ENCODE assay signal across 18 cellular contexts in genomic region chr6:88880021-88880420, GRCh38.
DNase-seq lines count a peak whose midpoint lies in the region; ATAC-seq, FAIRE-seq and TF ChIP-seq lines count a peak whose summit lies in the region.
"Had no signal": no experiment of that assay in that cellular context is flagged by ENCODE, and none has a peak within 500 bp of the region (broad histone marks: within the 10 kb centered on the region; RNA-seq: fewer than 3 reads in every experiment).

No MANE protein-coding gene starts in this region.

- TF ChIP-seq CTCF in HepG2 (CRISPR knock-in tag; IDR thresholded peaks at IDR 0.05) (no peak), right lobe of liver (IDR thresholded peaks at IDR 0.05) (no peak), K562 (IDR thresholded peaks at IDR 0.05 in 2 of 3, conservative IDR thresholded peaks at IDR 0.05 in 1 of 3; ENCODE audit: insufficient read depth in 2 of 3, low read depth in 1 of 3, low read length in 3 of 3) (no peak)

- no peak overlapping the region for H3K27ac ChIP-seq in HepG2 (ENCODE audit: extremely low read length, insufficient read depth, low read length)
- H3K27ac ChIP-seq in right lobe of liver: no peak overlapping the region
- H3K27ac ChIP-seq in K562 (ENCODE audit: extremely low read depth, low read depth, low read length): no peak overlapping the region
- H3K27ac ChIP-seq: 22Rv1; A549; BLaER1 treated with 17β-estradiol and CSF1 and Interleukin-3, amounts not matched to agents 10 nM and 100 nM; C4-2B had no signal

- CTCF ChIA-PET in HepG2 (lab: Yijun Ruan, JAX; ENCODE audit: low intra/inter-chr PET ratio, low total read pairs): no interaction called here
- CTCF ChIA-PET in K562 (lab: Yijun Ruan, JAX; ENCODE audit: low intra/inter-chr PET ratio): interaction anchor here (0.6 kb wide), 1 partner anchor 64 kb away, joined by 4 read pairs; no protein-coding TSS in a partner anchor

- H3K9me3 ChIP-seq in HepG2 (ENCODE audit: low read length) (no peaks in the 10 kb centered on the region), right lobe of liver (no peaks in the 10 kb centered on the region), K562 (replicated peaks; ENCODE audit: control insufficient read depth, insufficient read depth, low read depth, low read length) (no peaks in the 10 kb centered on the region)
- H3K9me3 ChIP-seq: BLaER1 treated with 17β-estradiol and CSF1 and Interleukin-3, amounts not matched to agents 10 nM and 100 nM; Caco-2 had no signal

- TF ChIP-seq POLR2A in HepG2 (IDR thresholded peaks at IDR 0.05; ENCODE audit: insufficient read depth in 1 of 2, low read depth in 2 of 2, low read length in 2 of 2): no peak
- TF ChIP-seq POLR2A in right lobe of liver (IDR thresholded peaks at IDR 0.05): no peak
- no peak for TF ChIP-seq POLR2A in K562 (conservative IDR thresholded peaks at IDR 0.05)

- peaks cover 0 to 13% of the 10 kb centered on the region in 2 experiments; a peak in 2 of 5 replicates for H3K36me3 ChIP-seq in HepG2 (replicated peaks in 1 of 2; ENCODE audit: control insufficient read depth in 1 of 2, insufficient read depth in 2 of 2, low read length in 2 of 2)
- no peaks in the 10 kb centered on the region for H3K36me3 ChIP-seq in right lobe of liver
- peaks cover 6% of the 10 kb centered on the region; the same call in 1 of the 3 replicates for H3K36me3 ChIP-seq in K562 (ENCODE audit: control insufficient read depth, insufficient read depth, low read length)

- no peak for TF ChIP-seq RAD21 in HepG2 (CRISPR knock-in tag; IDR thresholded peaks at IDR 0.05)
- no peak for TF ChIP-seq RAD21 in K562 (CRISPR knock-in tag; conservative IDR thresholded peaks at IDR 0.05 in 1 of 2, IDR thresholded peaks at IDR 0.05 in 1 of 2)

- no peak for ATAC-seq in HepG2
- no peak for ATAC-seq in right lobe of liver
- no peak for ATAC-seq in K562
- ATAC-seq in GM18858 (IDR thresholded peaks at IDR 0.05; ENCODE audit: unreplicated experiment): no peak
- ATAC-seq: A549; CD8-positive, alpha-beta T cell had no signal

- FAIRE-seq in HepG2 (lab: Jason Lieb, UNC) (no peak), K562 (lab: Jason Lieb, UNC) (no peak)
- FAIRE-seq: A549, D721Med, GM12892 had no signal

- in situ Hi-C loops in HepG2 (cut with HindIII; ENCODE audit: extremely low pct_ligation_motif_present, low pct_unique_long_range_greater_than_20kb) (no loop called here), K562 (cut with MboI) (no loop called here)

- H3K9ac ChIP-seq in HepG2 (ENCODE audit: insufficient read depth, low read depth, low read length) (no peak overlapping the region), K562 (ENCODE audit: insufficient read depth in 1 of 2, low read depth in 2 of 2, low read length in 2 of 2) (no peak overlapping the region)
- H3K9ac ChIP-seq: BLaER1 treated with 17β-estradiol and CSF1 and Interleukin-3, amounts not matched to agents 10 nM and 100 nM had no signal

- H3K4me3 ChIP-seq in HepG2 (replicated peaks in 1 of 3; ENCODE audit: insufficient read depth in 1 of 3, low read depth in 2 of 3, low read length in 3 of 3) (no peak overlapping the region), right lobe of liver (no peak overlapping the region), K562 (no peak overlapping the region)
- H3K4me3 ChIP-seq: A549; BLaER1 treated with 17β-estradiol and CSF1 and Interleukin-3, amounts not matched to agents 10 nM and 100 nM had no signal

- H3K4me1 ChIP-seq in HepG2 (ENCODE audit: insufficient read depth, low read length) (no peaks in the 10 kb centered on the region), right lobe of liver (peaks cover 0 to 16% (median 5%) of the 10 kb centered on the region in 4 donors), K562 (replicated peaks in 1 of 2; ENCODE audit: control insufficient read depth in 2 of 2, insufficient read depth in 2 of 2, low read length in 2 of 2) (no peaks in the 10 kb centered on the region)
- H3K4me1 ChIP-seq: A549; BLaER1 treated with 17β-estradiol and CSF1 and Interleukin-3, amounts not matched to agents 10 nM and 100 nM; Caco-2 had no signal

- DNase-seq in HepG2 (ENCODE audit: low spot score) (no peak), right lobe of liver (no peak), K562 (ENCODE audit: extremely low read depth in 1 of 4, low spot score in 3 of 4) (no peak)
- DNase-seq in activated CD8-positive, alpha-beta memory T cell treated with anti-CD3 and anti-CD28 coated beads for 24 hours: no peak
- DNase-seq: AML-193; Caco-2; Calu3; CD4-positive, alpha-beta T cell; CD8-positive, alpha-beta T cell; DMS79 treated with DMSO at 0.1 percent for 48 hours; GF-D8 had no signal

- H3K9me1 ChIP-seq in K562 (ENCODE audit: control insufficient read depth, insufficient read depth, low read length): no peaks in the 10 kb centered on the region

- H3K27me3 ChIP-seq in HepG2 (ENCODE audit: control insufficient read depth in 1 of 2, insufficient read depth in 2 of 2, low read length in 2 of 2): no peaks in the 10 kb centered on the region
- no peaks in the 10 kb centered on the region for H3K27me3 ChIP-seq in right lobe of liver
- H3K27me3 ChIP-seq in K562 (ENCODE audit: control insufficient read depth in 2 of 2, insufficient read depth in 2 of 2, low read length in 2 of 2): no peaks in the 10 kb centered on the region
- H3K27me3 ChIP-seq: BLaER1 treated with 17β-estradiol and CSF1 and Interleukin-3, amounts not matched to agents 10 nM and 100 nM had no signal

- BruUV-seq in HepG2 (replicated peaks; lab: Mats Ljungman, UMichigan) (no TSS peak), K562 (replicated peaks; lab: Mats Ljungman, UMichigan) (no TSS peak)

- POLR2A ChIA-PET in HepG2 (lab: Yijun Ruan, JAX) (no interaction called here), K562 (lab: Yijun Ruan, JAX) (no interaction called here)

- no peaks in the 10 kb centered on the region for H4K20me1 ChIP-seq in HepG2 (ENCODE audit: insufficient read depth, low read length)
- no peaks in the 10 kb centered on the region for H4K20me1 ChIP-seq in K562 (replicated peaks; ENCODE audit: control insufficient read depth, insufficient read depth, low read length)
- H4K20me1 ChIP-seq: BLaER1 treated with 17β-estradiol and CSF1 and Interleukin-3, amounts not matched to agents 10 nM and 100 nM had no signal

- TF ChIP-seq EP300 in HepG2 (IDR thresholded peaks at IDR 0.05; ENCODE audit: low read depth in 2 of 2, low read length in 2 of 2) (no peak), HepG2 (CRISPR knock-in tag; IDR thresholded peaks at IDR 0.05; ENCODE audit: borderline replicate concordance) (no peak), K562 (IDR thresholded peaks at IDR 0.05; ENCODE audit: low read length) (no peak)

- no peaks in the 10 kb centered on the region for H3K79me2 ChIP-seq in HepG2 (ENCODE audit: insufficient read depth, low read length)
- no peaks in the 10 kb centered on the region for H3K79me2 ChIP-seq in K562 (ENCODE audit: control insufficient read depth, insufficient read depth, low read length)

- 97% methylated on average over 2 of the region's 2 CpGs for WGBS in HepG2 (ENCODE audit: low lambda C conversion rate)
- WGBS in right lobe of liver (ENCODE audit: insufficient coverage, low coverage, low lambda C conversion rate, missing lambda C conversion rate): 90% methylated on average over 2 of the region's 2 CpGs
- 94% methylated on average over 2 of the region's 2 CpGs for WGBS in K562 (ENCODE audit: insufficient coverage, low coverage, missing lambda C conversion rate)

- no peak overlapping the region for H3K4me2 ChIP-seq in HepG2 (ENCODE audit: low read depth, low read length)
- H3K4me2 ChIP-seq in K562 (ENCODE audit: insufficient read depth, low read length): no peak overlapping the region
- H3K4me2 ChIP-seq: A549; BLaER1 treated with 17β-estradiol and CSF1 and Interleukin-3, amounts not matched to agents 10 nM and 100 nM had no signal

- H2AFZ ChIP-seq in HepG2 (ENCODE audit: low read length): no peak overlapping the region
- no peak overlapping the region for H2AFZ ChIP-seq in K562 (ENCODE audit: low read depth, low read length)

- intact Hi-C loops in HepG2 (cut with micrococcal nuclease; ENCODE audit: unreplicated experiment): no loop called here
- intact Hi-C loops in right lobe of liver (cut with DNase I): no loop called here
- intact Hi-C loops in K562 (cut with micrococcal nuclease): no loop called here

TF ChIP-seq in HepG2, 621 proteins besides CTCF, POLR2A, EP300 and RAD21:
- no peak for TF ChIP-seq MBNL3 (CRISPR knock-in tag; conservative IDR thresholded peaks at IDR 0.05)
- no peak for TF ChIP-seq ZNF251 (CRISPR knock-in tag; IDR thresholded peaks at IDR 0.05)
- TF ChIP-seq ZNF24 (IDR thresholded peaks at IDR 0.05): peak; percentile 83
- no peak for TF ChIP-seq ZNF510 (CRISPR knock-in tag; IDR thresholded peaks at IDR 0.05; ENCODE audit: low read depth)

TF ChIP-seq in K562, 482 proteins besides CTCF, POLR2A, EP300 and RAD21:
- peak; percentile 94 for TF ChIP-seq ZNF24 (IDR thresholded peaks at IDR 0.05)
- no peak for TF ChIP-seq SIN3A (IDR thresholded peaks at IDR 0.05; ENCODE audit: borderline replicate concordance in 2 of 2, control insufficient read depth in 1 of 2, low read depth in 2 of 2, low read length in 2 of 2)
- TF ChIP-seq CLOCK (CRISPR knock-in tag; IDR thresholded peaks at IDR 0.05; ENCODE audit: borderline replicate concordance): no peak
- no peak for TF ChIP-seq ELF2 (CRISPR knock-in tag; IDR thresholded peaks at IDR 0.05)

Comparison
In these comparisons a context has a peak if more than half of its experiments do, and no peak if none do; other contexts are left out.
1. Of the 241 proteins assayed by ChIP-seq in both HepG2 and K562: peak only in HepG2: none; only in K562: none; in both: ZNF24; in neither: 240.